In genomic region chr4:139555073-139555704, GRCh38 we compare ENCODE assay signal across 1 cellular context.
TF ChIP-seq lines count a peak whose summit lies in the region.

No MANE protein-coding gene starts in this region.

TF ChIP-seq in HepG2, 621 proteins besides CTCF, POLR2A, EP300 and RAD21 (continued from another document and continues in another):
- TF ChIP-seq ZBED4 (CRISPR knock-in tag; IDR thresholded peaks at IDR 0.05; ENCODE audit: borderline replicate concordance) = no peak
- TF ChIP-seq ZBTB39 (CRISPR knock-in tag; IDR thresholded peaks at IDR 0.05) = 0 out of 2 replicates have a peak, but pooled peaks have one; percentile 51
- no peak for TF ChIP-seq SP1 (IDR thresholded peaks at IDR 0.05)
- TF ChIP-seq SP1 (CRISPR knock-in tag; IDR thresholded peaks at IDR 0.05) = no peak
- no peak for TF ChIP-seq MEF2D (CRISPR knock-in tag; IDR thresholded peaks at IDR 0.05)
- TF ChIP-seq HNRNPK (IDR thresholded peaks at IDR 0.05; ENCODE audit: low read depth, low read length, poor library complexity, severe bottlenecking) = peak; percentile 24
- TF ChIP-seq BHLHE40 (IDR thresholded peaks at IDR 0.05; ENCODE audit: low read length) = 0 out of 2 replicates have a peak, but pooled peaks have one; percentile 30
- TF ChIP-seq, protein P1, sequence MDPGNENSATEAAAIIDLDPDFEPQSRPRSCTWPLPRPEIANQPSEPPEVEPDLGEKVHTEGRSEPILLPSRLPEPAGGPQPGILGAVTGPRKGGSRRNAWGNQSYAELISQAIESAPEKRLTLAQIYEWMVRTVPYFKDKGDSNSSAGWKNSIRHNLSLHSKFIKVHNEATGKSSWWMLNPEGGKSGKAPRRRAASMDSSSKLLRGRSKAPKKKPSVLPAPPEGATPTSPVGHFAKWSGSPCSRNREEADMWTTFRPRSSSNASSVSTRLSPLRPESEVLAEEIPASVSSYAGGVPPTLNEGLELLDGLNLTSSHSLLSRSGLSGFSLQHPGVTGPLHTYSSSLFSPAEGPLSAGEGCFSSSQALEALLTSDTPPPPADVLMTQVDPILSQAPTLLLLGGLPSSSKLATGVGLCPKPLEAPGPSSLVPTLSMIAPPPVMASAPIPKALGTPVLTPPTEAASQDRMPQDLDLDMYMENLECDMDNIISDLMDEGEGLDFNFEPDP (CRISPR knock-in tag; conservative IDR thresholded peaks at IDR 0.05) = no peak
- TF ChIP-seq ZNF136 (CRISPR knock-in tag; IDR thresholded peaks at IDR 0.05; ENCODE audit: low read depth) = no peak
- TF ChIP-seq NONO (IDR thresholded peaks at IDR 0.05) = no peak
- TF ChIP-seq NONO (CRISPR knock-in tag; conservative IDR thresholded peaks at IDR 0.05) = no peak
- TF ChIP-seq, protein P2, sequence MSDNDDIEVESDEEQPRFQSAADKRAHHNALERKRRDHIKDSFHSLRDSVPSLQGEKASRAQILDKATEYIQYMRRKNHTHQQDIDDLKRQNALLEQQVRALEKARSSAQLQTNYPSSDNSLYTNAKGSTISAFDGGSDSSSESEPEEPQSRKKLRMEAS (IDR thresholded peaks at IDR 0.05) = peak; percentile 73
- TF ChIP-seq ZFP36L1 (CRISPR knock-in tag; IDR thresholded peaks at IDR 0.05) = no peak
- no peak for TF ChIP-seq HNRNPLL (IDR thresholded peaks at IDR 0.05; ENCODE audit: low read depth, low read length, poor library complexity, severe bottlenecking)
- TF ChIP-seq ZNF687 (CRISPR knock-in tag; IDR thresholded peaks at IDR 0.05) = peak; percentile 68
- TF ChIP-seq ZBTB40 (IDR thresholded peaks at IDR 0.05) = no peak
- no peak for TF ChIP-seq ZBTB40 (CRISPR knock-in tag; IDR thresholded peaks at IDR 0.05)
- no peak for TF ChIP-seq MZF1 (CRISPR knock-in tag; IDR thresholded peaks at IDR 0.05; ENCODE audit: borderline replicate concordance)
- TF ChIP-seq CBX1 (IDR thresholded peaks at IDR 0.05; ENCODE audit: low read depth) = no peak
- TF ChIP-seq, protein P3, sequence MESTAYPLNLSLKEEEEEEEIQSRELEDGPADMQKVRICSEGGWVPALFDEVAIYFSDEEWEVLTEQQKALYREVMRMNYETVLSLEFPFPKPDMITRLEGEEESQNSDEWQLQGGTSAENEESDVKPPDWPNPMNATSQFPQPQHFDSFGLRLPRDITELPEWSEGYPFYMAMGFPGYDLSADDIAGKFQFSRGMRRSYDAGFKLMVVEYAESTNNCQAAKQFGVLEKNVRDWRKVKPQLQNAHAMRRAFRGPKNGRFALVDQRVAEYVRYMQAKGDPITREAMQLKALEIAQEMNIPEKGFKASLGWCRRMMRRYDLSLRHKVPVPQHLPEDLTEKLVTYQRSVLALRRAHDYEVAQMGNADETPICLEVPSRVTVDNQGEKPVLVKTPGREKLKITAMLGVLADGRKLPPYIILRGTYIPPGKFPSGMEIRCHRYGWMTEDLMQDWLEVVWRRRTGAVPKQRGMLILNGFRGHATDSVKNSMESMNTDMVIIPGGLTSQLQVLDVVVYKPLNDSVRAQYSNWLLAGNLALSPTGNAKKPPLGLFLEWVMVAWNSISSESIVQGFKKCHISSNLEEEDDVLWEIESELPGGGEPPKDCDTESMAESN (CRISPR knock-in tag; conservative IDR thresholded peaks at IDR 0.05) = 0 out of 2 replicates have a peak, but pooled peaks have one; percentile 43
- no peak for TF ChIP-seq ZNF790 (CRISPR knock-in tag; IDR thresholded peaks at IDR 0.05; ENCODE audit: borderline replicate concordance)
- TF ChIP-seq SETDB1 (CRISPR knock-in tag; IDR thresholded peaks at IDR 0.05; ENCODE audit: borderline replicate concordance) = no peak
- no peak for TF ChIP-seq ZSCAN29 (CRISPR knock-in tag; conservative IDR thresholded peaks at IDR 0.05)
- no peak for TF ChIP-seq KLF16 (CRISPR knock-in tag; IDR thresholded peaks at IDR 0.05)
- no peak for TF ChIP-seq ZNF354B (CRISPR knock-in tag; IDR thresholded peaks at IDR 0.05)
- TF ChIP-seq KDM1A (CRISPR knock-in tag; IDR thresholded peaks at IDR 0.05) = 0 out of 2 replicates have a peak, but pooled peaks have one; percentile 20
- TF ChIP-seq TCF12 (IDR thresholded peaks at IDR 0.05) = no peak
- TF ChIP-seq TCF12 (CRISPR knock-in tag; IDR thresholded peaks at IDR 0.05) = no peak
- TF ChIP-seq ZFY (CRISPR knock-in tag; IDR thresholded peaks at IDR 0.05) = 0 out of 2 replicates have a peak, but pooled peaks have one; percentile 16
- TF ChIP-seq TAF1 (CRISPR knock-in tag; IDR thresholded peaks at IDR 0.05) = no peak
- TF ChIP-seq, protein P4, sequence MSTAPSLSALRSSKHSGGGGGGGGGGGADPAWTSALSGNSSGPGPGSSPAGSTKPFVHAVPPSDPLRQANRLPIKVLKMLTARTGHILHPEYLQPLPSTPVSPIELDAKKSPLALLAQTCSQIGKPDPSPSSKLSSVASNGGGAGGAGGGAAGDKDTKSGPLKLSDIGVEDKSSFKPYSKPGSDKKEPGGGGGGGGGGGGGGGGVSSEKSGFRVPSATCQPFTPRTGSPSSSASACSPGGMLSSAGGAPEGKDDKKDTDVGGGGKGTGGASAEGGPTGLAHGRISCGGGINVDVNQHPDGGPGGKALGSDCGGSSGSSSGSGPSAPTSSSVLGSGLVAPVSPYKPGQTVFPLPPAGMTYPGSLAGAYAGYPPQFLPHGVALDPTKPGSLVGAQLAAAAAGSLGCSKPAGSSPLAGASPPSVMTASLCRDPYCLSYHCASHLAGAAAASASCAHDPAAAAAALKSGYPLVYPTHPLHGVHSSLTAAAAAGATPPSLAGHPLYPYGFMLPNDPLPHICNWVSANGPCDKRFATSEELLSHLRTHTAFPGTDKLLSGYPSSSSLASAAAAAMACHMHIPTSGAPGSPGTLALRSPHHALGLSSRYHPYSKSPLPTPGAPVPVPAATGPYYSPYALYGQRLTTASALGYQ (CRISPR knock-in tag; IDR thresholded peaks at IDR 0.05) = no peak
- no peak for TF ChIP-seq ZFX (CRISPR knock-in tag; IDR thresholded peaks at IDR 0.05; ENCODE audit: low read depth)
- TF ChIP-seq ZFP37 (CRISPR knock-in tag; IDR thresholded peaks at IDR 0.05; ENCODE audit: borderline replicate concordance) = no peak
- no peak for TF ChIP-seq TMF1 (CRISPR knock-in tag; IDR thresholded peaks at IDR 0.05; ENCODE audit: low read depth)
